In genomic region chr3:117127147-117127546, GRCh38 we compare ENCODE assay signal across 27 cellular contexts.
DNase-seq lines count a peak whose midpoint lies in the region; ATAC-seq and TF ChIP-seq lines count a peak whose summit lies in the region.
"Had no signal": no experiment of that assay in that cellular context is flagged by ENCODE, and none has a peak within 500 bp of the region (broad histone marks: within the 10 kb centered on the region; RNA-seq: fewer than 3 reads in every experiment).

No MANE protein-coding gene starts in this region.

- H3K4me1 Mint-ChIP-seq in Caco-2 (ENCODE audit: low read depth, unreplicated experiment): peaks cover 7% of the 10 kb centered on the region
- H3K4me1 Mint-ChIP-seq in nephron: peaks cover 44% of the 10 kb centered on the region
- H3K4me1 Mint-ChIP-seq: activated CD4-positive, alpha-beta T cell treated with anti-CD3 and anti-CD28 coated beads for 36 hours; stimulated activated naive B cell treated with anti-CD40 and anti-IgM and Interleukin-4, amounts not matched to agents 10 μg/mL and 1 μg/mL and 100 μg/mL, for 72 hours had no signal

- H3K27ac Mint-ChIP-seq in Caco-2 (ENCODE audit: unreplicated experiment) (no peak overlapping the region), nephron (peak overlapping the region in 2 of 3 experiments; percentile 3 to 44)
- H3K27ac Mint-ChIP-seq: activated CD4-positive, alpha-beta T cell treated with anti-CD3 and anti-CD28 coated beads for 36 hours; activated T-cell treated with anti-CD3 and anti-CD28 coated beads, Interleukin-2, amount 50 U/mL, for 24 hours; stimulated activated naive B cell treated with anti-CD40 and anti-IgM and Interleukin-4, amounts not matched to agents 10 μg/mL and 1 μg/mL and 100 μg/mL, for 72 hours had no signal

- H3K27me3 ChIP-seq in Caco-2 (replicated peaks; ENCODE audit: control insufficient read depth, insufficient read depth, low read length) (no peaks in the 10 kb centered on the region), gastroesophageal sphincter (no peaks in the 10 kb centered on the region)
- H3K27me3 ChIP-seq: BLaER1, esophagus squamous epithelium, spleen, suprapubic skin, uterus had no signal

- H3K4me3 Mint-ChIP-seq in Caco-2 (ENCODE audit: unreplicated experiment) (no peak overlapping the region), nephron (no peak overlapping the region)
- H3K4me3 Mint-ChIP-seq: activated CD4-positive, alpha-beta T cell treated with anti-CD3 and anti-CD28 coated beads for 36 hours; activated T-cell treated with anti-CD3 and anti-CD28 coated beads, Interleukin-2, amount 50 U/mL, for 24 hours; stimulated activated naive B cell treated with anti-CD40 and anti-IgM and Interleukin-4, amounts not matched to agents 10 μg/mL and 1 μg/mL and 100 μg/mL, for 72 hours had no signal

- H3K36me3 ChIP-seq in Caco-2 (ENCODE audit: control insufficient read depth, insufficient read depth, low read length): no peaks in the 10 kb centered on the region
- no peaks in the 10 kb centered on the region for H3K36me3 ChIP-seq in gastroesophageal sphincter
- H3K36me3 ChIP-seq: BLaER1, esophagus squamous epithelium, spleen, suprapubic skin, uterus had no signal

- H3K27ac ChIP-seq in gastroesophageal sphincter: no peak overlapping the region
- H3K27ac ChIP-seq: BLaER1, esophagus squamous epithelium, spleen, suprapubic skin, uterus had no signal

- WGBS in gastroesophageal sphincter (ENCODE audit: low coverage in 1 of 2), 2 donors: 63 to 71% methylated on average over 4 of the region's 4 CpGs

- H3K4me3 ChIP-seq in Caco-2 (ENCODE audit: low read depth, low read length) (no peak overlapping the region), epithelial cell of proximal tubule (ENCODE audit: low read depth, low read length) (no peak overlapping the region), gastroesophageal sphincter (no peak overlapping the region)
- H3K4me3 ChIP-seq: BLaER1, esophagus squamous epithelium, spleen, suprapubic skin, uterus had no signal

- intact Hi-C loops in Caco-2 (cut with micrococcal nuclease; ENCODE audit: unreplicated experiment): no loop called here

- CTCF ChIA-PET in Caco-2 (lab: Charles Lee): no interaction called here

- H3K27me3 Mint-ChIP-seq in Caco-2 (ENCODE audit: insufficient read depth, unreplicated experiment): no peaks in the 10 kb centered on the region
- H3K27me3 Mint-ChIP-seq in nephron (ENCODE audit: low read depth): no peaks in the 10 kb centered on the region
- H3K27me3 Mint-ChIP-seq: activated CD4-positive, alpha-beta T cell treated with anti-CD3 and anti-CD28 coated beads for 36 hours; activated T-cell treated with anti-CD3 and anti-CD28 coated beads, Interleukin-2, amount 50 U/mL, for 24 hours; stimulated activated naive B cell treated with anti-CD40 and anti-IgM and Interleukin-4, amounts not matched to agents 10 μg/mL and 1 μg/mL and 100 μg/mL, for 72 hours had no signal

- H3K9me3 Mint-ChIP-seq in Caco-2 (ENCODE audit: unreplicated experiment) (no peaks in the 10 kb centered on the region), nephron (no peaks in the 10 kb centered on the region)
- H3K9me3 Mint-ChIP-seq: activated T-cell treated with anti-CD3 and anti-CD28 coated beads, Interleukin-2, amount 50 U/mL, for 24 hours; stimulated activated naive B cell treated with anti-CD40 and anti-IgM and Interleukin-4, amounts not matched to agents 10 μg/mL and 1 μg/mL and 100 μg/mL, for 72 hours had no signal

- H3K36me3 Mint-ChIP-seq in Caco-2 (ENCODE audit: insufficient read depth, unreplicated experiment): no peaks in the 10 kb centered on the region
- H3K36me3 Mint-ChIP-seq in nephron (ENCODE audit: low read depth): no peaks in the 10 kb centered on the region
- H3K36me3 Mint-ChIP-seq: stimulated activated naive B cell treated with anti-CD40 and anti-IgM and Interleukin-4, amounts not matched to agents 10 μg/mL and 1 μg/mL and 100 μg/mL, for 72 hours had no signal

- no TSS peak for BruUV-seq in Caco-2 (replicated peaks; lab: Mats Ljungman, UMichigan)

- H3K4me1 ChIP-seq in Caco-2: no peaks in the 10 kb centered on the region
- H3K4me1 ChIP-seq in gastroesophageal sphincter: no peaks in the 10 kb centered on the region
- H3K4me1 ChIP-seq: BLaER1, esophagus squamous epithelium, spleen, suprapubic skin, uterus had no signal

- POLR2A ChIA-PET in Caco-2 (lab: Charles Lee): no interaction called here

- ATAC-seq in gastroesophageal sphincter: no peak
- ATAC-seq: activated CD4-positive, alpha-beta T cell treated with anti-CD3 and anti-CD28 coated beads for 36 hours; left cardiac atrium; SK-N-SH treated with all-trans-retinoic acid at 6 μM for 48 hours; stimulated activated naive B cell treated with anti-CD40 and anti-IgM and Interleukin-4, amounts not matched to agents 10 μg/mL and 1 μg/mL and 100 μg/mL, for 72 hours had no signal

- H3K9me3 ChIP-seq in Caco-2 (no peaks in the 10 kb centered on the region), gastroesophageal sphincter (no peaks in the 10 kb centered on the region)
- H3K9me3 ChIP-seq: BLaER1, esophagus squamous epithelium, spleen, suprapubic skin, uterus had no signal

- DNase-seq in Caco-2: no peak
- peak; percentile 7 for DNase-seq in NAMALWA (ENCODE audit: low spot score)
- DNase-seq in epithelial cell of proximal tubule (ENCODE audit: low read depth): no peak
- DNase-seq in NCI-H1105 (lab: John Stamatoyannopoulos, UW): no peak
- no peak for DNase-seq in GM20000 (ENCODE audit: low spot score)
- DNase-seq in SK-N-DZ (ENCODE audit: low spot score): no peak
- DNase-seq: activated CD4-positive, alpha-beta T cell treated with anti-CD3 and anti-CD28 coated beads for 36 hours; activated T-cell treated with anti-CD3 and anti-CD28 coated beads, Interleukin-2, amount 50 U/mL, for 24 hours; effector CD8-positive, alpha-beta T cell; esophagus squamous epithelium; Karpas-422; left cardiac atrium; NCI-H1694; NCI-H524 treated with DMSO at 0.1 percent for 48 hours; NK-92 treated with Interleukin-12 subunit alpha and Interleukin-12 subunit beta, amount 100 ng/mL, for 24 hours; occipital lobe; retina; spleen; stimulated activated CD4-positive, alpha-beta T cell treated with anti-CD3 and anti-CD28 coated beads, Interleukin-4, amount 100 ng/mL, for 1 hour; stimulated activated naive B cell treated with anti-CD40 and anti-IgM and Interleukin-4, amounts not matched to agents 10 μg/mL and 1 μg/mL and 100 μg/mL, for 72 hours; T-helper 2 cell; uterus had no signal

- TF ChIP-seq POLR2A in gastroesophageal sphincter (IDR thresholded peaks at IDR 0.05): no peak

- TF ChIP-seq CTCF in Caco-2 (IDR thresholded peaks at IDR 0.05; ENCODE audit: insufficient read depth in 1 of 2, low read depth in 1 of 2, low read length in 1 of 2, severe bottlenecking in 1 of 2, unreplicated experiment in 1 of 2) (peak; percentile 17 to 40), epithelial cell of proximal tubule (conservative IDR thresholded peaks at IDR 0.05; ENCODE audit: low read depth, low read length) (peak; percentile 48), nephron (IDR thresholded peaks at IDR 0.05; ENCODE audit: unreplicated experiment in 3 of 3) (peak in 2 of 3 experiments; percentile 30 to 45), gastroesophageal sphincter (IDR thresholded peaks at IDR 0.05) (no peak), GM20000 (IDR thresholded peaks at IDR 0.05; ENCODE audit: extremely low read depth, missing control alignments) (no peak)

- no peak for TF ChIP-seq EP300 in gastroesophageal sphincter (IDR thresholded peaks at IDR 0.05)

Comparison
In these comparisons a context has a peak if more than half of its experiments do, and no peak if none do; other contexts are left out.
1. CTCF ChIP-seq: peak in Caco-2 (2 of 2), epithelial cell of proximal tubule (single experiment) and nephron (2 of 3); none in gastroesophageal sphincter (0 of 4) and GM20000 (single experiment).